Comparison of ENCODE assay signal across 14 cellular contexts in the genomic region with DNA sequence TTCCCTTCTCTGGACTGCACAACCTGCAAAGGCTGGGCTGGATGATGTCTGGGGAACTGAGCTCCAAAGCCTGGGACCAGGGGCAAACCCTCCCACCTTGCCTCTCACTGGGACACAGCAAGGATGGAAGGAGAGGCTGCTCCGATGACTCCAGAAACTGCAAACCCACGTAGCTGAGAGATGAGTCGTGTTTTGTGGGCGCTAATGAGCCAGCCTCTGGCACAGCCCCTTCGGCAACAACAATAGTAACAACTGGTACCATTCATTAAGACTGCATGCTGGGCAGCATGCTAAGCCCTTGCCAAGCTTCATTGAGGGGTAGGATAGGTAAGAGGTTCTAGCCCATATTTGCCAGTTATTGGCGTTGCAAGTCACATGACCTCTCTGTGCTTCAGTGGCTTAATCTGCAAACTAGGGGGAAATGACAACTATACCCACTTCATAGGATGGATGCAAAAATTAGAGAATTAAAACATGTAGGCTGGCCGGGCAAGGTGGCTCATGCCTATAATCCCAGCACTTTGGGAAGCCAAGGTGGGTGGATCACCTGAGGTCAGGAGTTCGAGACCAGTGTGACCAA.
DNase-seq lines count a peak whose midpoint lies in the region; ATAC-seq and TF ChIP-seq lines count a peak whose summit lies in the region.
"Had no signal": no experiment of that assay in that cellular context is flagged by ENCODE, and none has a peak within 500 bp of the region (broad histone marks: within the 10 kb centered on the region; RNA-seq: fewer than 3 reads in every experiment).

No MANE protein-coding gene starts in this region.

- no peak overlapping the region for H2BK120ac ChIP-seq in mesendoderm (ENCODE audit: low read depth, low read length)

- H3K4ac ChIP-seq in mesendoderm (ENCODE audit: low read depth, low read length), result no peak overlapping the region

- peaks cover 9% of the 10 kb centered on the region for H3K4me1 ChIP-seq in foreskin keratinocyte
- H3K4me1 ChIP-seq in mesendoderm (ENCODE audit: control insufficient read depth, low read depth, low read length), result no peaks in the 10 kb centered on the region
- H3K4me1 ChIP-seq: body of pancreas had no signal

- H3K4me2 ChIP-seq in mesendoderm (ENCODE audit: low read length), result no peak overlapping the region

- H3K27me3 Mint-ChIP-seq in activated CD4-positive, alpha-beta memory T cell treated with anti-CD3 and anti-CD28 coated beads for 36 hours, result no peaks in the 10 kb centered on the region
- H3K27me3 Mint-ChIP-seq in activated CD4-positive, alpha-beta memory T cell treated with anti-CD3 and anti-CD28 coated beads, Interleukin-2, amount 10 ng/mL, durations not matched to agents 7 days and 5 days, result no peaks in the 10 kb centered on the region
- no peaks in the 10 kb centered on the region for H3K27me3 Mint-ChIP-seq in osteocyte (ENCODE audit: unreplicated experiment)
- H3K27me3 Mint-ChIP-seq: type B pancreatic cell had no signal

- no peak for TF ChIP-seq POLR2A in erythroblast (IDR thresholded peaks at IDR 0.05; ENCODE audit: low read length)

- no peaks in the 10 kb centered on the region for H3K36me3 ChIP-seq in mesendoderm (ENCODE audit: control insufficient read depth, insufficient read depth, low read length)
- H3K36me3 ChIP-seq: gastroesophageal sphincter had no signal

- TF ChIP-seq CTCF in foreskin keratinocyte (conservative IDR thresholded peaks at IDR 0.05), result no peak
- no peak for TF ChIP-seq CTCF in osteocyte (IDR thresholded peaks at IDR 0.05)

- H3K56ac ChIP-seq in mesendoderm (ENCODE audit: low read length), result no peak overlapping the region

- intact Hi-C loops in activated CD4-positive, alpha-beta memory T cell treated with anti-CD3 and anti-CD28 coated beads for 36 hours (cut with micrococcal nuclease), result no loop called here

- no peak overlapping the region for H3K18ac ChIP-seq in mesendoderm (ENCODE audit: low read length)

- H2BK15ac ChIP-seq in mesendoderm (replicated peaks; ENCODE audit: low read depth), result no peak overlapping the region

- no peak overlapping the region for H2AK5ac ChIP-seq in mesendoderm (ENCODE audit: low read length)

- H3K4me3 ChIP-seq in mesendoderm (ENCODE audit: low read length), result no peak overlapping the region
- H3K4me3 ChIP-seq: body of pancreas, gastroesophageal sphincter, lung had no signal

- no peak overlapping the region for H3K9ac ChIP-seq in mesendoderm (ENCODE audit: low read length)

- no peaks in the 10 kb centered on the region for H3K27me3 ChIP-seq in foreskin keratinocyte
- H3K27me3 ChIP-seq in mesendoderm (ENCODE audit: insufficient read depth, low read length, poor library complexity), result no peaks in the 10 kb centered on the region
- H3K27me3 ChIP-seq: body of pancreas, gastroesophageal sphincter had no signal

- H3K27ac Mint-ChIP-seq in activated CD4-positive, alpha-beta memory T cell treated with anti-CD3 and anti-CD28 coated beads for 36 hours, result no peak overlapping the region
- H3K27ac Mint-ChIP-seq in activated CD4-positive, alpha-beta memory T cell treated with anti-CD3 and anti-CD28 coated beads, Interleukin-2, amount 10 ng/mL, durations not matched to agents 7 days and 5 days, result no peak overlapping the region
- no peak overlapping the region for H3K27ac Mint-ChIP-seq in osteocyte (ENCODE audit: unreplicated experiment)
- H3K27ac Mint-ChIP-seq: type B pancreatic cell had no signal

- H3K79me2 ChIP-seq in mesendoderm (ENCODE audit: control insufficient read depth, insufficient read depth, low read length), result no peaks in the 10 kb centered on the region

- no peaks in the 10 kb centered on the region for H3K9me3 Mint-ChIP-seq in activated CD4-positive, alpha-beta memory T cell treated with anti-CD3 and anti-CD28 coated beads for 36 hours
- H3K9me3 Mint-ChIP-seq in activated CD4-positive, alpha-beta memory T cell treated with anti-CD3 and anti-CD28 coated beads, Interleukin-2, amount 10 ng/mL, durations not matched to agents 7 days and 5 days, result no peaks in the 10 kb centered on the region
- H3K9me3 Mint-ChIP-seq in osteocyte (ENCODE audit: unreplicated experiment), result no peaks in the 10 kb centered on the region
- H3K9me3 Mint-ChIP-seq: type B pancreatic cell had no signal

- no peak overlapping the region for H2BK5ac ChIP-seq in mesendoderm (ENCODE audit: low read length)

- peak; percentile 54 for ATAC-seq in foreskin keratinocyte
- ATAC-seq: body of pancreas, gastroesophageal sphincter had no signal

- peaks cover 2% of the 10 kb centered on the region for H3K4me1 Mint-ChIP-seq in activated CD4-positive, alpha-beta memory T cell treated with anti-CD3 and anti-CD28 coated beads for 36 hours (ENCODE audit: low read depth)
- H3K4me1 Mint-ChIP-seq in activated CD4-positive, alpha-beta memory T cell treated with anti-CD3 and anti-CD28 coated beads, Interleukin-2, amount 10 ng/mL, durations not matched to agents 7 days and 5 days, result peaks cover 14% of the 10 kb centered on the region
- H3K4me1 Mint-ChIP-seq in osteocyte (ENCODE audit: unreplicated experiment), result peaks cover 5% of the 10 kb centered on the region

- no peaks in the 10 kb centered on the region for H3K36me3 Mint-ChIP-seq in activated CD4-positive, alpha-beta memory T cell treated with anti-CD3 and anti-CD28 coated beads for 36 hours
- no peaks in the 10 kb centered on the region for H3K36me3 Mint-ChIP-seq in activated CD4-positive, alpha-beta memory T cell treated with anti-CD3 and anti-CD28 coated beads, Interleukin-2, amount 10 ng/mL, durations not matched to agents 7 days and 5 days (ENCODE audit: low read depth)
- no peaks in the 10 kb centered on the region for H3K36me3 Mint-ChIP-seq in osteocyte (ENCODE audit: unreplicated experiment)
- H3K36me3 Mint-ChIP-seq: type B pancreatic cell had no signal

- no peak overlapping the region for H3K27ac ChIP-seq in foreskin keratinocyte
- no peak overlapping the region for H3K27ac ChIP-seq in mesendoderm (ENCODE audit: low read depth, low read length)
- H3K27ac ChIP-seq: body of pancreas had no signal

- no CpG with 5 or more reads among the region's 8 CpGs for WGBS in mesendoderm (ENCODE audit: extremely low coverage, insufficient coverage, low lambda C conversion rate)

- CTCF ChIA-PET in activated CD4-positive, alpha-beta memory T cell treated with anti-CD3 and anti-CD28 coated beads for 36 hours (lab: Charles Lee), result interaction anchor here (1.3 to 8.4 kb wide), 4 partner anchors 13 to 177 kb away, joined by 3 to 161 read pairs (median 56); a partner anchor contains a TSS
- CTCF ChIA-PET in activated CD4-positive, alpha-beta memory T cell treated with anti-CD3 and anti-CD28 coated beads, Interleukin-2, amount 10 ng/mL, durations not matched to agents 7 days and 5 days (lab: Charles Lee), result interaction anchor here (1.2 to 6.7 kb wide), 5 partner anchors 13 to 148 kb away, joined by 3 to 78 read pairs (median 23); a partner anchor contains a TSS

- H3K79me1 ChIP-seq in mesendoderm (ENCODE audit: low read length), result no peaks in the 10 kb centered on the region

- peak; percentile 37 for DNase-seq in activated CD4-positive, alpha-beta memory T cell treated with anti-CD3 and anti-CD28 coated beads for 36 hours
- DNase-seq in activated CD4-positive, alpha-beta memory T cell treated with anti-CD3 and anti-CD28 coated beads, Interleukin-2, amount 10 ng/mL, durations not matched to agents 7 days and 5 days, result no peak
- DNase-seq in amniotic epithelial cell (ENCODE audit: low read depth), result peak; percentile 67
- DNase-seq in foreskin keratinocyte, result peak in 1 of 2 donors; percentile 54
- DNase-seq in erythroblast (lab: John Stamatoyannopoulos, UW), result no peak
- DNase-seq in mesendoderm, result no peak
- DNase-seq in NCI-H2029 (lab: John Stamatoyannopoulos, UW), result no peak
- no peak for DNase-seq in osteocyte (ENCODE audit: extremely low spot score, unreplicated experiment)
- DNase-seq: body of pancreas; NK-92 treated with Interleukin-12 subunit alpha and Interleukin-12 subunit beta, amount 100 ng/mL, for 24 hours; T-helper 2 cell had no signal

- no peak overlapping the region for H4K8ac ChIP-seq in mesendoderm (ENCODE audit: low read depth, low read length)

- H3K23ac ChIP-seq in mesendoderm (ENCODE audit: low read length), result no peak overlapping the region

- no peak overlapping the region for H4K5ac ChIP-seq in mesendoderm (ENCODE audit: low read length)

- H3K4me3 Mint-ChIP-seq in activated CD4-positive, alpha-beta memory T cell treated with anti-CD3 and anti-CD28 coated beads for 36 hours, result no peak overlapping the region
- H3K4me3 Mint-ChIP-seq in activated CD4-positive, alpha-beta memory T cell treated with anti-CD3 and anti-CD28 coated beads, Interleukin-2, amount 10 ng/mL, durations not matched to agents 7 days and 5 days, result no peak overlapping the region
- H3K4me3 Mint-ChIP-seq in osteocyte (ENCODE audit: unreplicated experiment), result no peak overlapping the region
- H3K4me3 Mint-ChIP-seq: type B pancreatic cell had no signal

- POLR2A ChIA-PET in activated CD4-positive, alpha-beta memory T cell treated with anti-CD3 and anti-CD28 coated beads for 36 hours (lab: Charles Lee), result no interaction called here
- POLR2A ChIA-PET in activated CD4-positive, alpha-beta memory T cell treated with anti-CD3 and anti-CD28 coated beads, Interleukin-2, amount 10 ng/mL, durations not matched to agents 7 days and 5 days (lab: Charles Lee), result no interaction called here

Comparison
In these comparisons a context has a peak if more than half of its experiments do, and no peak if none do; other contexts are left out.
1. DNase-seq: peak in activated CD4-positive, alpha-beta memory T cell treated with anti-CD3 and anti-CD28 coated beads for 36 hours (single experiment) and amniotic epithelial cell (single experiment); none in activated CD4-positive, alpha-beta memory T cell treated with anti-CD3 and anti-CD28 coated beads, Interleukin-2, amount 10 ng/mL, durations not matched to agents 7 days and 5 days (single experiment), erythroblast (0 of 2), mesendoderm (single experiment), NCI-H2029 (single experiment) and osteocyte (single experiment).